In the genomic region with DNA sequence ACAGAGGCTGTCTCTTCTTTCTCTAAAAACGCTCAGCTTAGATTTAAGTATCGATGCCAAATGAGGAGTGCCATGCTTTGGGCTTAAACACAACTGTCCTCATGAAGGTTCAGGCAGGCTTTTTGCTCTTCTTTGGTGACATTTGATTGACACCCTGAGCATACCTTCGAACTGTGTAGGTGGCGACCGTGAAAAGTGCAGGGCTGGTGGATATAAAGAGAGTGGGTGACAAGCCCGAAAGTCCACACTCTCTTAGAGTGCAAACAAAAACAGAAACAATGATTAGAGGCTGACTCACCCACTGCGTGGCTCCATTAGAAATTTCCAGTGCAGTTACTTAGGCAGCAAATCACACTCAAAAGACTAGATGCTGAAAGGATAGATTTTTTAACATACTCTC, we compare ENCODE assay signal across 14 cellular contexts.
DNase-seq lines count a peak whose midpoint lies in the region; ATAC-seq, FAIRE-seq and TF ChIP-seq lines count a peak whose summit lies in the region.
"Had no signal": no experiment of that assay in that cellular context is flagged by ENCODE, and none has a peak within 500 bp of the region (broad histone marks: within the 10 kb centered on the region; RNA-seq: fewer than 3 reads in every experiment).

No MANE protein-coding gene starts in this region.

- DNase-seq in DMS53 (lab: John Stamatoyannopoulos, UW): peak; percentile 76
- DNase-seq in HEK293T (ENCODE audit: extremely low spot score): no peak
- peak; percentile 27 for DNase-seq in amniotic epithelial cell (ENCODE audit: low read depth)
- no peak for DNase-seq in NCI-H1694 treated with DMSO at 0.1 percent for 48 hours (lab: John Stamatoyannopoulos, UW)
- no peak for DNase-seq in RCC 7860 (ENCODE audit: low spot score)
- no peak for DNase-seq in activated CD8-positive, alpha-beta memory T cell treated with anti-CD3 and anti-CD28 coated beads for 24 hours
- DNase-seq: activated CD4-positive, CD25-positive, alpha-beta regulatory T cell; Kasumi-1; left cardiac atrium; NCI-H1694; Peyer's patch; stimulated activated naive CD4-positive, alpha-beta T cell had no signal

- FAIRE-seq in islet of Langerhans (lab: Jason Lieb, UNC): peak; percentile 5
- no peak for FAIRE-seq in RCC 7860 (lab: Jason Lieb, UNC)

- ATAC-seq in GM21825 (IDR thresholded peaks at IDR 0.05; ENCODE audit: unreplicated experiment): no peak
- ATAC-seq: left cardiac atrium had no signal

- CTCF ChIA-PET in HEK293T (lab: Yijun Ruan, JAX): no interaction called here

- POLR2A ChIA-PET in HEK293T (lab: Yijun Ruan, JAX): no interaction called here

TF ChIP-seq in HEK293T, 16 proteins besides CTCF, POLR2A, EP300 and RAD21:
- TF ChIP-seq PKNOX1 (IDR thresholded peaks at IDR 0.05) (0 out of 2 replicates have a peak, but pooled peaks have one; percentile 7), CTBP1 (IDR thresholded peaks at IDR 0.05; ENCODE audit: borderline replicate concordance) (no peak)

Comparison
In these comparisons a context has a peak if more than half of its experiments do, and no peak if none do; other contexts are left out.
1. DNase-seq: peak in DMS53 (single experiment) and amniotic epithelial cell (single experiment); none in HEK293T (single experiment), NCI-H1694 treated with DMSO at 0.1 percent for 48 hours (single experiment), RCC 7860 (single experiment) and activated CD8-positive, alpha-beta memory T cell treated with anti-CD3 and anti-CD28 coated beads for 24 hours (single experiment).